ENCODE assay signal across 20 cellular contexts in genomic region chr2:182718459-182718858, GRCh38. TPM values are rescaled to one million over a fixed set of nuclear protein-coding genes. Genes with fewer than 3 reads are reported as not detected.
DNase-seq lines count a peak whose midpoint lies in the region; TF ChIP-seq lines count a peak whose summit lies in the region.
"Had no signal": no experiment of that assay in that cellular context is flagged by ENCODE, and none has a peak within 500 bp of the region (broad histone marks: within the 10 kb centered on the region; RNA-seq: fewer than 3 reads in every experiment).

No MANE protein-coding gene starts in this region.

- no peaks in the 10 kb centered on the region for H3K9me3 Mint-ChIP-seq in progenitor cell of endocrine pancreas (ENCODE audit: low read depth)
- H3K9me3 Mint-ChIP-seq: activated naive CD4-positive, alpha-beta T cell treated with anti-CD3 and anti-CD28 coated beads, Interleukin-2, amount 50 U/mL, for 72 hours; nephron had no signal

- no peak overlapping the region for H3K9ac ChIP-seq in BLaER1
- H3K9ac ChIP-seq in Loucy (ENCODE audit: low read depth, low read length, poor library complexity, severe bottlenecking) = no peak overlapping the region

- H3K4me3 ChIP-seq in BLaER1 (peak overlapping the region; percentile 86; the same call in 1 of the 2 replicates), Loucy (ENCODE audit: low read length, poor library complexity, severe bottlenecking) (no peak overlapping the region), ascending aorta (peak overlapping the region; percentile 29 to 82)

- H3K27me3 ChIP-seq in BLaER1 = no peaks in the 10 kb centered on the region
- H3K27me3 ChIP-seq in Loucy (ENCODE audit: insufficient read depth, low read length, poor library complexity, severe bottlenecking) = no peaks in the 10 kb centered on the region
- no peaks in the 10 kb centered on the region for H3K27me3 ChIP-seq in ascending aorta

- H3K9me3 ChIP-seq in BLaER1 (no peaks in the 10 kb centered on the region), Loucy (ENCODE audit: insufficient read depth, low read depth, low read length) (no peaks in the 10 kb centered on the region), ascending aorta (no peaks in the 10 kb centered on the region)

- H3K36me3 ChIP-seq in BLaER1 (peaks cover 29% of the 10 kb centered on the region), Loucy (ENCODE audit: insufficient read depth, low read length) (no peaks in the 10 kb centered on the region), ascending aorta (peaks cover 4 to 29% of the 10 kb centered on the region in 2 donors)

- peaks cover 12% of the 10 kb centered on the region for H3K4me1 Mint-ChIP-seq in progenitor cell of endocrine pancreas (ENCODE audit: low read depth)
- H3K4me1 Mint-ChIP-seq: nephron had no signal

- no peak overlapping the region for H3K27ac Mint-ChIP-seq in progenitor cell of endocrine pancreas
- H3K27ac Mint-ChIP-seq: activated naive CD4-positive, alpha-beta T cell treated with anti-CD3 and anti-CD28 coated beads, Interleukin-2, amount 50 U/mL, for 72 hours; nephron had no signal

- peaks cover 6% of the 10 kb centered on the region for H3K36me3 Mint-ChIP-seq in progenitor cell of endocrine pancreas (ENCODE audit: insufficient read depth)
- H3K36me3 Mint-ChIP-seq: activated naive CD4-positive, alpha-beta T cell treated with anti-CD3 and anti-CD28 coated beads, Interleukin-2, amount 50 U/mL, for 72 hours had no signal

- DNase-seq in ascending aorta (ENCODE audit: low spot score in 2 of 2) (no peak), progenitor cell of endocrine pancreas (ENCODE audit: low spot score, unreplicated experiment) (no peak), amygdala (lab: John Stamatoyannopoulos, UW) (no peak), activated gamma-delta T cell treated with Interleukin-2 at 50 U/mL for 16 hours (no peak)
- no peak for DNase-seq in stimulated activated naive CD4-positive, alpha-beta T cell (lab: John Stamatoyannopoulos, UW)
- DNase-seq: ACHN; activated CD4-positive, alpha-beta T cell treated with anti-CD3 and anti-CD28 coated beads for 48 hours; activated CD8-positive, alpha-beta memory T cell treated with anti-CD3 and anti-CD28 coated beads for 24 hours; activated T-cell treated with anti-CD3 and anti-CD28 coated beads for 4 hours; left colon; NCI-H1930; NCI-H226; stimulated activated naive CD4-positive, alpha-beta T cell treated with Interleukin-2 at 50 U/mL for 16 hours; T1000; WERI-Rb-1 had no signal

- H4K20me1 ChIP-seq in BLaER1 (no peaks in the 10 kb centered on the region), Loucy (ENCODE audit: insufficient read depth, low read length, poor library complexity, severe bottlenecking) (peaks cover 5% of the 10 kb centered on the region)

- peak overlapping the region; percentile 29 for H3K4me3 Mint-ChIP-seq in progenitor cell of endocrine pancreas (ENCODE audit: low read depth)
- H3K4me3 Mint-ChIP-seq: nephron had no signal

- intact Hi-C loops in ascending aorta (cut with DNase I) = loop anchor here (5.0 to 10.0 kb wide), 3 partner anchors 364 to 1734 kb away; partner anchors contain the start of genes ITPRID2 and UBE2E3

- TF ChIP-seq CTCF in Loucy (conservative IDR thresholded peaks at IDR 0.05; ENCODE audit: low read length) (no peak), ascending aorta (IDR thresholded peaks at IDR 0.05) (no peak), progenitor cell of endocrine pancreas (IDR thresholded peaks at IDR 0.05; ENCODE audit: unreplicated experiment) (no peak)

- H3K79me2 ChIP-seq in Loucy (ENCODE audit: insufficient read depth, low read length) = peaks cover 16% of the 10 kb centered on the region; the same call in 1 of the 2 replicates

- no peak overlapping the region for H2AFZ ChIP-seq in Loucy (ENCODE audit: low read length)

- H3F3A ChIP-seq in Loucy (ENCODE audit: low read depth) = no peaks in the 10 kb centered on the region

- H3K27ac ChIP-seq in BLaER1 = no peak overlapping the region
- peak overlapping the region; percentile 28 to 86 for H3K27ac ChIP-seq in ascending aorta
- H3K27ac ChIP-seq: epithelial cell of prostate, WERI-Rb-1 had no signal

- H3K4me1 ChIP-seq in BLaER1 (peaks cover 49% of the 10 kb centered on the region), Loucy (ENCODE audit: insufficient read depth, low read length, poor library complexity, severe bottlenecking) (peaks cover 34% of the 10 kb centered on the region), ascending aorta (peaks cover 0 to 4% of the 10 kb centered on the region in 2 donors)

- H3K27me3 Mint-ChIP-seq in progenitor cell of endocrine pancreas = no peaks in the 10 kb centered on the region

- no peaks in the 10 kb centered on the region for H3K9me2 ChIP-seq in Loucy (replicated peaks; ENCODE audit: low read depth, low read length)

- H3K4me2 ChIP-seq in BLaER1 (peak overlapping the region; percentile 96), Loucy (ENCODE audit: low read depth, low read length, poor library complexity, severe bottlenecking) (peak overlapping the region; percentile 82)

RNA-seq across cellular contexts. Expression of gene DNAJC10, which starts 2.4 kb away (rescaled TPM):
- total RNA-seq in ascending aorta (26.0 TPM), progenitor cell of endocrine pancreas (261 and 262 TPM in 2 replicates)
